ENCODE assay signal across 16 cellular contexts in the genomic region with DNA sequence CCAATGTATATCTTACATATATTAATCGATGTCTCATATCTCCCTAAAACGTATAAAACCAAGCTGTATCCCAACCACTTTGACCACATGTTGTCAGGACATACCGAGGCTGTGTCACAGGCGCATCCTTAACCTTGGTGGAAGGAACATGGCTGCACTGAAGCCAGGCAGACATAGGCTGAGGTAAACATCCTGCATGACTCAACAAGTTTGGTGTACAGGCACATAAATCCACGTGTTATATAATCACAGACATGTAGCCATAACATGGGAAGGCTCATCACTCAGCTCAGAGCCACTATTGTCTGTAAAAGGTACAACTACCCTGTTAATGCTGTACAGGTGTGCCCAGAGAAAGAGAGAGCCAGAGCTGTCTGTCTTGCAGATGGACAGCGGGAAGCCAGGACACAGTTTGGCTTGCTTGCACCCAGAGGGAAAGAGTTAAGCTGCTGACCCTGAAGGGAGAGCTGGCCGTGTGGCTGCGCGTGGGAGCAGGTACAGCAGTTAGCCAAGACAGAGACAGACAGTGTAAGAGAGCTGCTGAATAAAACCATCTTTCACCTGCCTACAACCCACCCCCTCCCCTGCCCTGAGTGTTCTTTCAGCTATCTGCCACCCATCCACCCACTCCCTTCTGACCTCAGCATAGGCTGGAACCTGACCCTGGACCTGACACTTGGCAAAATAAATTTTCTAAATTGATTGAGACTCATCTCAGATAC. TPM values are rescaled to one million over a fixed set of nuclear protein-coding genes. Genes with fewer than 3 reads are reported as not detected.
DNase-seq lines count a peak whose midpoint lies in the region; ATAC-seq, FAIRE-seq and TF ChIP-seq lines count a peak whose summit lies in the region.
"Had no signal": no experiment of that assay in that cellular context is flagged by ENCODE, and none has a peak within 500 bp of the region (broad histone marks: within the 10 kb centered on the region; RNA-seq: fewer than 3 reads in every experiment).

No MANE protein-coding gene starts in this region.

- no peak overlapping the region for H3K4me3 ChIP-seq in HEK293 (ENCODE audit: low read depth, low read length)
- no peak overlapping the region for H3K4me3 ChIP-seq in K562
- no peak overlapping the region for H3K4me3 ChIP-seq in sigmoid colon

- POLR2A ChIA-PET in HEK293 (lab: Yijun Ruan, JAX) (interaction anchor here (0.6 kb wide), 1 partner anchor 66 kb away, joined by 5 read pairs; no protein-coding TSS in a partner anchor), K562 (lab: Yijun Ruan, JAX) (interaction anchor here (1.2 to 1.7 kb wide), 2 partner anchors 8 to 17 kb away, joined by 5 to 6 read pairs; no protein-coding TSS in a partner anchor)

- H3K27ac ChIP-seq in HEK293 (ENCODE audit: extremely low read depth, low read depth, low read length) (no peak overlapping the region), K562 (ENCODE audit: extremely low read depth, low read depth, low read length) (0 out of 3 replicates have a peak overlapping the region, but pooled peaks have one; percentile 25), sigmoid colon (no peak overlapping the region)

- H3K4me1 ChIP-seq in HEK293 (ENCODE audit: control insufficient read depth, insufficient read depth, low read length) (no peaks in the 10 kb centered on the region), K562 (replicated peaks in 1 of 2; ENCODE audit: control insufficient read depth in 2 of 2, insufficient read depth in 2 of 2, low read length in 2 of 2) (peaks cover 8 to 10% of the 10 kb centered on the region in 2 experiments; a peak in 4 of 5 replicates), sigmoid colon (no peaks in the 10 kb centered on the region)

- in situ Hi-C loops in K562 (cut with MboI), result no loop called here

- no peaks in the 10 kb centered on the region for H4K20me1 ChIP-seq in K562 (replicated peaks; ENCODE audit: control insufficient read depth, insufficient read depth, low read length)

- peak; percentile 78 for ATAC-seq in K562
- ATAC-seq: CD8-positive, alpha-beta T cell had no signal

- no peaks in the 10 kb centered on the region for H3K9me1 ChIP-seq in K562 (ENCODE audit: control insufficient read depth, insufficient read depth, low read length)

- peaks cover 0 to 5% of the 10 kb centered on the region in 2 experiments; a peak in 2 of 3 replicates for H3K36me3 ChIP-seq in HEK293 (ENCODE audit: control insufficient read depth in 2 of 2, insufficient read depth in 1 of 2, low read length in 2 of 2)
- H3K36me3 ChIP-seq in K562 (ENCODE audit: control insufficient read depth, insufficient read depth, low read length), result no peaks in the 10 kb centered on the region
- H3K36me3 ChIP-seq in sigmoid colon, result no peaks in the 10 kb centered on the region

- 30% methylated on average over 9 of the region's 9 CpGs for WGBS in K562 (ENCODE audit: insufficient coverage, low coverage, missing lambda C conversion rate)
- WGBS in sigmoid colon, 2 donors, result 85 to 88% methylated on average over 9 of the region's 9 CpGs

- CTCF ChIA-PET in HEK293 (lab: Yijun Ruan, JAX) (interaction anchor here (5.0 kb wide), 1 partner anchor 15 kb away, joined by 41 read pairs; no protein-coding TSS in a partner anchor), K562 (lab: Yijun Ruan, JAX; ENCODE audit: low intra/inter-chr PET ratio) (no interaction called here)

- H2AFZ ChIP-seq in K562 (ENCODE audit: low read depth, low read length), result peak overlapping the region; percentile 61; the same call in 1 of the 2 replicates

- no peak for TF ChIP-seq RAD21 in K562 (CRISPR knock-in tag; conservative IDR thresholded peaks at IDR 0.05 in 1 of 2, IDR thresholded peaks at IDR 0.05 in 1 of 2)

- DNase-seq in K562 (ENCODE audit: extremely low read depth in 1 of 4, low spot score in 3 of 4), result peak in 1 of 4 experiments; percentile 11
- DNase-seq in iris pigment epithelial cell (ENCODE audit: low read depth), result peak; percentile 4
- no peak for DNase-seq in sigmoid colon
- DNase-seq in GOT3 (lab: John Stamatoyannopoulos, UW), result no peak
- DNase-seq in NCI-H2227 (lab: John Stamatoyannopoulos, UW; ENCODE audit: unreplicated experiment), result no peak
- DNase-seq in glomerular visceral epithelial cell (ENCODE audit: extremely low spot score), result no peak
- DNase-seq: CD8-positive, alpha-beta T cell; COR-L47; DMS153; DMS79 treated with DMSO at 0.1 percent for 48 hours; EL; GDM1; HCEC 1CT had no signal

- H3K9me3 ChIP-seq in HEK293 (ENCODE audit: control insufficient read depth, insufficient read depth, low read depth, low read length) (no peaks in the 10 kb centered on the region), K562 (replicated peaks; ENCODE audit: control insufficient read depth, insufficient read depth, low read depth, low read length) (no peaks in the 10 kb centered on the region), sigmoid colon (no peaks in the 10 kb centered on the region)

- no peak for TF ChIP-seq POLR2A in K562 (conservative IDR thresholded peaks at IDR 0.05)
- TF ChIP-seq POLR2A in sigmoid colon (IDR thresholded peaks at IDR 0.05), result no peak

- H3K79me2 ChIP-seq in K562 (ENCODE audit: control insufficient read depth, insufficient read depth, low read length), result no peaks in the 10 kb centered on the region

- TF ChIP-seq CTCF in HEK293 (tag by site-specific recombination; IDR thresholded peaks at IDR 0.05) (no peak), K562 (IDR thresholded peaks at IDR 0.05 in 2 of 3, conservative IDR thresholded peaks at IDR 0.05 in 1 of 3; ENCODE audit: insufficient read depth in 2 of 3, low read depth in 1 of 3, low read length in 3 of 3) (no peak), sigmoid colon (IDR thresholded peaks at IDR 0.05) (no peak)

- no TSS peak for BruUV-seq in K562 (replicated peaks; lab: Mats Ljungman, UMichigan)

- no peak overlapping the region for H3K9ac ChIP-seq in K562 (ENCODE audit: insufficient read depth in 1 of 2, low read depth in 2 of 2, low read length in 2 of 2)

- no peaks in the 10 kb centered on the region for H3K27me3 ChIP-seq in K562 (ENCODE audit: control insufficient read depth in 2 of 2, insufficient read depth in 2 of 2, low read length in 2 of 2)
- H3K27me3 ChIP-seq in sigmoid colon, result no peaks in the 10 kb centered on the region

- peak; percentile 73 for FAIRE-seq in K562 (lab: Jason Lieb, UNC)
- FAIRE-seq: D721Med, GM19239 had no signal

- H3K4me2 ChIP-seq in K562 (ENCODE audit: insufficient read depth, low read length), result no peak overlapping the region

- intact Hi-C loops in K562 (cut with micrococcal nuclease), result no loop called here
- intact Hi-C loops in sigmoid colon (cut with DNase I), result no loop called here

- TF ChIP-seq EP300 in K562 (IDR thresholded peaks at IDR 0.05; ENCODE audit: low read length) (no peak), sigmoid colon (IDR thresholded peaks at IDR 0.05) (no peak)

TF ChIP-seq in HEK293, 187 proteins besides CTCF, POLR2A, EP300 and RAD21:
- TF ChIP-seq EGR2 (tag by site-specific recombination; IDR thresholded peaks at IDR 0.05; ENCODE audit: low read depth) (peak; percentile 76), ZXDB (tag by site-specific recombination; IDR thresholded peaks at IDR 0.05) (no peak), ZFHX2 (tag by site-specific recombination; conservative IDR thresholded peaks at IDR 0.05) (peak; percentile 45; the same call in 1 of the 2 replicates)
TF ChIP-seq in HEK293: peak in this region for 2.

TF ChIP-seq in K562, 482 proteins besides CTCF, POLR2A, EP300 and RAD21 (continues in another document):
- TF ChIP-seq ZNF436 (CRISPR knock-in tag; IDR thresholded peaks at IDR 0.05), result no peak
- TF ChIP-seq ETV5 (CRISPR knock-in tag; IDR thresholded peaks at IDR 0.05; ENCODE audit: low read depth), result no peak
- TF ChIP-seq EGR1 (conservative IDR thresholded peaks at IDR 0.05), result peak; percentile 39; the same call in 1 of the 2 replicates

RNA-seq across cellular contexts. Expression of gene ZBTB33, which starts 22.3 kb away (rescaled TPM):
- 4.6 and 16.4 TPM in 2 replicates for total RNA-seq in K562 (2011; cell fraction: chromatin; rRNA removed; ENCODE audit: low replicate concordance)
- 2.8 and 3.8 TPM in 2 replicates for total RNA-seq in K562 (2011; cell fraction: nucleolus; rRNA removed)
- total RNA-seq in K562 (2011; cell fraction: nucleoplasm; rRNA removed), result 7.6 and 12.0 TPM in 2 replicates
- 12.4 and 13.0 TPM in 2 replicates for total RNA-seq in K562 (2014; rRNA removed)
- 29.8 and 30.4 TPM in 2 replicates for total RNA-seq in K562 (2014; rRNA removed; fragmentation: Illumina TruSeq; extraction: Trizol)
- total RNA-seq in K562 (2015; rRNA removed; fragmentation: Illumina TruSeq; extraction: Trizol), result 25.3 and 28.2 TPM in 2 replicates
- total RNA-seq in K562 (2021), result 20.7 and 21.3 TPM in 2 replicates
- polyA plus RNA-seq in K562 (2011; rRNA removed), result 13.8 and 15.6 TPM in 2 replicates
- polyA plus RNA-seq in K562 (2011; cell fraction: cytosol; rRNA removed), result 3.7 and 7.6 TPM in 2 replicates
- polyA plus RNA-seq in K562 (2011; cell fraction: nucleus; rRNA removed), result 5.8 and 9.1 TPM in 2 replicates
- polyA plus RNA-seq in K562 (2012), result 13.2 and 13.5 TPM in 2 replicates
- 19.2 and 22.9 TPM in 2 replicates for polyA plus RNA-seq in K562 (2014; fragmentation: Illumina TruSeq; extraction: Trizol)
- polyA plus RNA-seq in K562 (2014; fragmentation: Nextera tagmentation; extraction: Ambion mirVana), result 1 to 10 TPM; 5.6 to 9.1 TPM
- 11.3 and 12.6 TPM in 2 replicates for polyA plus RNA-seq in K562 (2014; rRNA removed)
- polyA minus RNA-seq in K562 (2011; rRNA and poly(A)+ RNA removed), result 39.1 and 47.0 TPM in 2 replicates
- 15.0 and 15.6 TPM in 2 replicates for polyA minus RNA-seq in K562 (2011; cell fraction: cytosol; rRNA and poly(A)+ RNA removed)
- polyA minus RNA-seq in K562 (2011; cell fraction: nucleus; rRNA and poly(A)+ RNA removed), result 6.7 and 14.8 TPM in 2 replicates
- 10 to 100 TPM in 2 of 4 donors, 1 to 10 TPM in 2; 5.8 to 13.2 (median 9.8) TPM for total RNA-seq in sigmoid colon
- polyA plus RNA-seq in sigmoid colon, result 1 to 10 TPM; 4.2 to 5.8 (median 5.8) TPM

Comparison
In these comparisons a context has a peak if more than half of its experiments do, and no peak if none do; other contexts are left out.
1. Of the 44 proteins assayed by ChIP-seq in both K562 and HEK293: peak only in K562: ZNF175; only in HEK293: none; in both: none; in neither: 41; mixed calls (peak in some experiments, not most) for 2.